In the genomic region with DNA sequence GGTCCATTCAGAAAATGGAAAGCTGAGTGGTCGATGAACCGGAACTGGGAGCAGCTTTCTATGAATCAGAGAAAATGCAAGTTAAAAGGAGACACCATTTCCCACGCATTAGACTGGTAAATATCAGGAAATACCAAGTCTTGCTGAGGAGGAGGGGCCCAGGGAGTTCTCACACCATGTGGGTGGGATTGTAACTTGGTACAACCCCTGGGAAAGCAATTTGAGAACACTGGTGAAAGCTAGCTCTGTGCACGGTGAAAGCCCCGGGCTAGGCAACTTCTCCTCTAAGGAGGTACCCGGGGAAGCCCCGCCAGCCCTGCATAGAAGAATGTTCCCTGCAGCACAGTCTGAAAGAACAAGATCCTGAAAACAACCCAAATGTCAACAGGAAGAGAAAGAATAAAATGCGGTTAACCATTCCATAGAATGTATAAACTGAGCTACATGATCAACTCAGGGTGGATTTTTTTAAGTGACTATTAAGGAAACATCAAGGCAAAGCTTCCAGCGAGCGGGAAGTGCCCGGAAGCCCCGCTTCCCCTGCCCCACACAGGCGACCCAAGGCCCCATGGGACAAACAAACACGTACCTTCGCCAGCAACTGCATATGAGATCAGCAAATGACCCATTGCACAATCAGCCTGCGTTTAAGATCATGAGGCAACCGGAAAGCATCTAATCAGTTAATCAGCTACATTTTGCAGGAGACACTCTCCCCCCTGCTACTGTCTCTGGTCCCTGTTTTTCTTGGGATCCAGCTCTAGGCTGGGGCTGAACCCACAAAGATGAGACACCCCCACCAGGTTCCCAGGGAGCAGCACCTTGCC, we compare ENCODE assay signal across 8 cellular contexts. TPM values are rescaled to one million over a fixed set of nuclear protein-coding genes. Genes with fewer than 3 reads are reported as not detected.
A peak's percentile ranks its signal among the peaks of the same experiment; 100 is the strongest.
DNase-seq lines count a peak whose midpoint lies in the region; ATAC-seq and TF ChIP-seq lines count a peak whose summit lies in the region.

No MANE protein-coding gene starts in this region.

- DNase-seq in DMS153 (lab: John Stamatoyannopoulos, UW) = peak; percentile 36
- no peak for DNase-seq in DMS153 treated with DMSO at 0.1 percent for 48 hours (lab: John Stamatoyannopoulos, UW; ENCODE audit: unreplicated experiment)
- DNase-seq in SJCRH30 = peak; percentile 21 to 47
- DNase-seq in hepatic stellate cell (ENCODE audit: low spot score) = peak; percentile 91
- peak; percentile 64 for DNase-seq in stromal cell of bone marrow (ENCODE audit: low read depth)
- DNase-seq in activated CD4-positive, alpha-beta T cell treated with anti-CD3 and anti-CD28 coated beads for 36 hours = no peak
- DNase-seq in OCI-LY7 (ENCODE audit: low spot score) = no peak
- DNase-seq in colonic mucosa = no peak

- H3K27me3 Mint-ChIP-seq in activated CD4-positive, alpha-beta T cell treated with anti-CD3 and anti-CD28 coated beads for 36 hours = peaks cover 10% of the 10 kb centered on the region

- no peaks in the 10 kb centered on the region for H3K79me2 ChIP-seq in OCI-LY7 (ENCODE audit: insufficient read depth, low read depth, low read length)

- H3K9me2 ChIP-seq in OCI-LY7 (ENCODE audit: insufficient read depth, low read length) = no peaks in the 10 kb centered on the region

- H3K4me1 ChIP-seq in SJCRH30 (no peaks in the 10 kb centered on the region), OCI-LY7 (ENCODE audit: insufficient read depth, low read length, poor library complexity, severe bottlenecking) (no peaks in the 10 kb centered on the region), colonic mucosa (no peaks in the 10 kb centered on the region)

- H3K4me3 ChIP-seq in SJCRH30 (no peak overlapping the region), OCI-LY7 (ENCODE audit: low read depth, low read length, poor library complexity, severe bottlenecking) (no peak overlapping the region), colonic mucosa (no peak overlapping the region)

- no peak overlapping the region for H3K9ac ChIP-seq in colonic mucosa (ENCODE audit: low read depth in 2 of 2, low read length in 2 of 2)

- no peak overlapping the region for H3K27ac Mint-ChIP-seq in activated CD4-positive, alpha-beta T cell treated with anti-CD3 and anti-CD28 coated beads for 36 hours

- no peak for ATAC-seq in activated CD4-positive, alpha-beta T cell treated with anti-CD3 and anti-CD28 coated beads for 36 hours

- no peak overlapping the region for H3K4me2 ChIP-seq in OCI-LY7 (ENCODE audit: low read length)

- POLR2A ChIA-PET in activated CD4-positive, alpha-beta T cell treated with anti-CD3 and anti-CD28 coated beads for 36 hours (lab: Charles Lee) = no interaction called here
- POLR2A ChIA-PET in OCI-LY7 (lab: Charles Lee) = no interaction called here

- H3K27me3 ChIP-seq in SJCRH30 (no peaks in the 10 kb centered on the region), colonic mucosa (no peaks in the 10 kb centered on the region)

- CTCF ChIA-PET in activated CD4-positive, alpha-beta T cell treated with anti-CD3 and anti-CD28 coated beads for 36 hours (lab: Charles Lee) = interaction anchor here (0.6 kb wide), 1 partner anchor 485 kb away, joined by 3 read pairs; no protein-coding TSS in a partner anchor
- CTCF ChIA-PET in OCI-LY7 (lab: Charles Lee; ENCODE audit: unreplicated experiment) = no interaction called here

- H3K4me1 Mint-ChIP-seq in activated CD4-positive, alpha-beta T cell treated with anti-CD3 and anti-CD28 coated beads for 36 hours = no peaks in the 10 kb centered on the region

- no TSS peak for BruUV-seq in OCI-LY7 (replicated peaks; lab: Mats Ljungman, UMichigan)

- no peaks in the 10 kb centered on the region for H3K36me3 Mint-ChIP-seq in activated CD4-positive, alpha-beta T cell treated with anti-CD3 and anti-CD28 coated beads for 36 hours (ENCODE audit: low read depth)

- TF ChIP-seq CTCF in OCI-LY7 (conservative IDR thresholded peaks at IDR 0.05; ENCODE audit: low read length) (no peak), colonic mucosa (IDR thresholded peaks at IDR 0.05) (no peak)

- no peak overlapping the region for H3K4me3 Mint-ChIP-seq in activated CD4-positive, alpha-beta T cell treated with anti-CD3 and anti-CD28 coated beads for 36 hours

- no peaks in the 10 kb centered on the region for H3K9me3 Mint-ChIP-seq in activated CD4-positive, alpha-beta T cell treated with anti-CD3 and anti-CD28 coated beads for 36 hours (ENCODE audit: low read depth)

- H3K36me3 ChIP-seq in SJCRH30 (no peaks in the 10 kb centered on the region), OCI-LY7 (ENCODE audit: insufficient read depth, low read length) (no peaks in the 10 kb centered on the region), colonic mucosa (no peaks in the 10 kb centered on the region)

- no peaks in the 10 kb centered on the region for H3K9me3 ChIP-seq in SJCRH30 (replicated peaks)
- H3K9me3 ChIP-seq in OCI-LY7 (ENCODE audit: low read length) = no peaks in the 10 kb centered on the region
- H3K9me3 ChIP-seq in colonic mucosa = no peaks in the 10 kb centered on the region

- H4K20me1 ChIP-seq in OCI-LY7 (ENCODE audit: insufficient read depth, low read length) = no peaks in the 10 kb centered on the region

- no peak overlapping the region for H2AFZ ChIP-seq in OCI-LY7 (ENCODE audit: low read length)

- intact Hi-C loops in activated CD4-positive, alpha-beta T cell treated with anti-CD3 and anti-CD28 coated beads for 36 hours (cut with DNase I, micrococcal nuclease) = no loop called here
- intact Hi-C loops in OCI-LY7 (cut with micrococcal nuclease; ENCODE audit: unreplicated experiment) = no loop called here
- intact Hi-C loops in colonic mucosa (cut with DNase I) = no loop called here

- H3K27ac ChIP-seq in SJCRH30 = no peak overlapping the region
- H3K27ac ChIP-seq in OCI-LY7 (ENCODE audit: low read depth, low read length, poor library complexity, severe bottlenecking) = no peak overlapping the region
- no peak overlapping the region for H3K27ac ChIP-seq in colonic mucosa

RNA-seq across cellular contexts. Expression of a gene that starts 11.3 kb away (rescaled TPM):
- total RNA-seq in SJCRH30 (2014; rRNA removed; shearing (Covaris generic)) = 0.02 and 0.15 TPM in 2 replicates
- total RNA-seq in activated CD4-positive, alpha-beta T cell treated with anti-CD3 and anti-CD28 coated beads for 36 hours = not detected
- total RNA-seq in OCI-LY7 (2014; rRNA removed; shearing (Covaris generic)) = not detected in 2 replicates
- not detected in 2 replicates for total RNA-seq in OCI-LY7 (2022)
- 10 to 100 TPM; 26.0 to 38.1 TPM for total RNA-seq in colonic mucosa

Comparison
In these comparisons a context has a peak if more than half of its experiments do, and no peak if none do; other contexts are left out.
1. DNase-seq: peak in DMS153 (single experiment), SJCRH30 (2 of 2), hepatic stellate cell (single experiment) and stromal cell of bone marrow (single experiment); none in DMS153 treated with DMSO at 0.1 percent for 48 hours (single experiment), activated CD4-positive, alpha-beta T cell treated with anti-CD3 and anti-CD28 coated beads for 36 hours (single experiment), OCI-LY7 (single experiment) and colonic mucosa (single experiment).
2. RNA of a gene that starts 11.3 kb away (total RNA-seq): 26.0 to 38.1 TPM in colonic mucosa; 0.02 to 0.15 TPM in SJCRH30, not detected in activated CD4-positive, alpha-beta T cell treated with anti-CD3 and anti-CD28 coated beads for 36 hours and not detected in OCI-LY7; every median in the first group is over 10 times any median in the second.